In genomic region chr7:99040104-99040958, GRCh38 we compare ENCODE assay signal across 8 cellular contexts.
DNase-seq lines count a peak whose midpoint lies in the region; ATAC-seq and TF ChIP-seq lines count a peak whose summit lies in the region.

No MANE protein-coding gene starts in this region.

- H3K9me3 Mint-ChIP-seq in central memory CD8-positive, alpha-beta T cell = no peaks in the 10 kb centered on the region

- H3K4me3 Mint-ChIP-seq in central memory CD8-positive, alpha-beta T cell = no peak overlapping the region

- H3K36me3 ChIP-seq in kidney epithelial cell (ENCODE audit: control insufficient read depth, insufficient read depth, low read length) = peaks cover 6% of the 10 kb centered on the region

- H3K4me3 ChIP-seq in kidney epithelial cell (ENCODE audit: low read depth, low read length) = no peak overlapping the region

- no peaks in the 10 kb centered on the region for H3K27me3 Mint-ChIP-seq in central memory CD8-positive, alpha-beta T cell

- peaks cover 65% of the 10 kb centered on the region for H3K36me3 Mint-ChIP-seq in central memory CD8-positive, alpha-beta T cell (ENCODE audit: insufficient read depth)

- TF ChIP-seq CTCF in kidney epithelial cell (IDR thresholded peaks at IDR 0.05; ENCODE audit: insufficient read depth, low read length, poor library complexity, severe bottlenecking) = peak; percentile 69

- H3K27me3 ChIP-seq in kidney epithelial cell (ENCODE audit: control insufficient read depth, insufficient read depth, low read length) = no peaks in the 10 kb centered on the region

- no peaks in the 10 kb centered on the region for H3K4me1 Mint-ChIP-seq in central memory CD8-positive, alpha-beta T cell

- DNase-seq in activated gamma-delta T cell treated with Interleukin-2 at 50 U/mL for 16 hours = peak; percentile 52
- no peak for DNase-seq in activated gamma-delta T cell (lab: John Stamatoyannopoulos, UW)
- DNase-seq in NCI-H2107 treated with DMSO at 0.1 percent for 48 hours (lab: John Stamatoyannopoulos, UW; ENCODE audit: unreplicated experiment) = peak; percentile 39
- DNase-seq in central memory CD8-positive, alpha-beta T cell (ENCODE audit: low spot score in 2 of 2) = peak; percentile 25 to 39
- DNase-seq in kidney epithelial cell (ENCODE audit: low read depth) = peak; percentile 38
- peak; percentile 22 to 50 for DNase-seq in stimulated activated CD4-positive, alpha-beta T cell treated with anti-CD3 and anti-CD28 coated beads, Interleukin-15, amount 100 ng/mL, for 48 hours (ENCODE audit: low read depth in 2 of 2)

- peak; percentile 58 to 73 for ATAC-seq in activated CD4-positive, CD25-positive, alpha-beta regulatory T cell treated with anti-CD3 and anti-CD28 coated beads, Interleukin-2, amount 50 U/mL, for 24 hours
- peak; percentile 32 for ATAC-seq in central memory CD8-positive, alpha-beta T cell (replicated peaks; ENCODE audit: extremely low read depth, poor library complexity, severe bottlenecking)
- ATAC-seq in HG02885 (IDR thresholded peaks at IDR 0.05; ENCODE audit: poor library complexity, unreplicated experiment) = no peak

- H3K27ac Mint-ChIP-seq in central memory CD8-positive, alpha-beta T cell (ENCODE audit: low read depth) = no peak overlapping the region
